In the genomic region with DNA sequence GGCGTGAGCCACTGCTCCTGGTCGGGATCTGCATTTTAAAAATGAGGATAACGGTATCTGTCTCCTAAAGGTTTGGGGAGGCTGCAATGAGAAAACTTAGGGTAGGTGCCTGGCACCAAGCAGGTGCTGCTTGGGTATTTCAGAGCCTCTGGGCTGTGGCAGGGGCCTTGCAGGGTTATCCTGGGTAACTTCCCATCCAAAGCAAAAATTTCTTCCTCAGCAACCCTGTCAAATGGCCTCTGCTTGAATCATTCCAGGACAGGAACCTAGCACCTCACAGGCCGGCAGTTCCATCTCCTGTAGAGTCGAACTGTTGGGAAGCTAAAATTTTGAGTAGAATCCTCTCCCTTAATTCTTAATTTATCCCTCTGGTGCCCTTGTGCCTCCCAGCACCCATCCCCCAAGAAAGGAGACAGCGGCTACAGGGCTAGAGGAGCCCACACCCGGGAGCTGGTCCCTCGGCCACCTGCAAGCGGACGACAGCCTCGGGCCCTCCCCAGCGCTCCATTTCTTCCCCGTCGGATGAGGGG, we compare ENCODE assay signal across 8 cellular contexts. TPM values are rescaled to one million over a fixed set of nuclear protein-coding genes. Genes with fewer than 3 reads are reported as not detected.
DNase-seq lines count a peak whose midpoint lies in the region; ATAC-seq and TF ChIP-seq lines count a peak whose summit lies in the region.

No MANE protein-coding gene starts in this region.

- H3K9me3 Mint-ChIP-seq in neural progenitor cell = peaks cover 6% of the 10 kb centered on the region

- H3K4me3 Mint-ChIP-seq in neural progenitor cell = peak overlapping the region; percentile 71

- H3K4me1 ChIP-seq in BE2C (no peaks in the 10 kb centered on the region), neural progenitor cell (peaks cover 12% of the 10 kb centered on the region)

- H3K9ac ChIP-seq in neural progenitor cell = no peak overlapping the region

- H3K36me3 Mint-ChIP-seq in neural progenitor cell = no peaks in the 10 kb centered on the region

- TF ChIP-seq CTCF in BE2C (IDR thresholded peaks at IDR 0.05; ENCODE audit: low read depth, low read length) = no peak
- TF ChIP-seq CTCF in HFF-Myc (IDR thresholded peaks at IDR 0.05; ENCODE audit: low read depth, low read length, missing control alignments) = no peak
- no peak for TF ChIP-seq CTCF in coronary artery (IDR thresholded peaks at IDR 0.05)
- no peak for TF ChIP-seq CTCF in neural progenitor cell (IDR thresholded peaks at IDR 0.05)

- H3K27me3 ChIP-seq in BE2C (no peaks in the 10 kb centered on the region), neural progenitor cell (peaks cover 69% of the 10 kb centered on the region)

- H3K27ac Mint-ChIP-seq in neural progenitor cell = no peak overlapping the region

- no peak for ATAC-seq in GM21381 (IDR thresholded peaks at IDR 0.05; ENCODE audit: unreplicated experiment)

- H3K9me3 ChIP-seq in BE2C (no peaks in the 10 kb centered on the region), neural progenitor cell (ENCODE audit: low read depth) (no peaks in the 10 kb centered on the region)

- H4K20me1 ChIP-seq in neural progenitor cell (ENCODE audit: low read depth) = no peaks in the 10 kb centered on the region

- H3K4me3 ChIP-seq in BE2C (ENCODE audit: low read depth, low read length) (peak overlapping the region; percentile 90), HFF-Myc (replicated peaks; ENCODE audit: low read depth, low read length) (peak overlapping the region; percentile 60), coronary artery (peak overlapping the region; percentile 74), neural progenitor cell (peak overlapping the region; percentile 58)

- H3K36me3 ChIP-seq in BE2C (no peaks in the 10 kb centered on the region), neural progenitor cell (no peaks in the 10 kb centered on the region)

- H3K27ac ChIP-seq in coronary artery (no peak overlapping the region), neural progenitor cell (no peak overlapping the region)

- peaks cover 21% of the 10 kb centered on the region for H3K4me1 Mint-ChIP-seq in neural progenitor cell

- peaks cover 44% of the 10 kb centered on the region for H3K27me3 Mint-ChIP-seq in neural progenitor cell (ENCODE audit: insufficient read depth, low read depth)

- peaks cover 23% of the 10 kb centered on the region for H3F3A ChIP-seq in neural progenitor cell (ENCODE audit: low read depth)

- peak overlapping the region; percentile 91 for H2AFZ ChIP-seq in neural progenitor cell (replicated peaks)

- H3K79me2 ChIP-seq in neural progenitor cell (ENCODE audit: low read depth) = no peaks in the 10 kb centered on the region

- no peak for DNase-seq in BE2C
- DNase-seq in HFF-Myc (ENCODE audit: extremely low read depth, low read depth) = no peak
- no peak for DNase-seq in coronary artery (ENCODE audit: low spot score)
- no peak for DNase-seq in neural progenitor cell (ENCODE audit: low spot score)
- no peak for DNase-seq in SW480 (ENCODE audit: low spot score)
- no peak for DNase-seq in OCI-M1 (lab: John Stamatoyannopoulos, UW)
- DNase-seq in stimulated activated naive CD4-positive, alpha-beta T cell treated with Interleukin-2 at 50 U/mL for 16 hours (lab: John Stamatoyannopoulos, UW) = no peak

- H3K4me2 ChIP-seq in neural progenitor cell = peak overlapping the region; percentile 92

RNA-seq across cellular contexts. Expression of a gene that starts 0.9 kb away (rescaled TPM):
- 72.7 TPM for polyA plus RNA-seq in BE2C (2012; ENCODE audit: insufficient read depth, insufficient read length, low read depth)
- total RNA-seq in neural progenitor cell (ENCODE audit: low replicate concordance) = 2.1 and 3.0 TPM in 2 replicates

RNA-seq across cellular contexts. Expression of a gene that starts 5.6 kb away (rescaled TPM):
- polyA plus RNA-seq in BE2C (2012; ENCODE audit: insufficient read depth, insufficient read length, low read depth) = 3.4 TPM
- total RNA-seq in neural progenitor cell (ENCODE audit: low replicate concordance) = 0.65 and 1.1 TPM in 2 replicates

RNA-seq across cellular contexts. Expression of a gene that starts 16.4 kb away (rescaled TPM):
- polyA plus RNA-seq in BE2C (2012; ENCODE audit: insufficient read depth, insufficient read length, low read depth) = 119 TPM
- total RNA-seq in neural progenitor cell (ENCODE audit: low replicate concordance) = 25.1 and 39.8 TPM in 2 replicates

RNA-seq across cellular contexts. Expression of a gene that starts 21.1 kb away (rescaled TPM):
- not detected for polyA plus RNA-seq in BE2C (2012; ENCODE audit: insufficient read depth, insufficient read length, low read depth)
- not detected in 2 replicates for total RNA-seq in neural progenitor cell (ENCODE audit: low replicate concordance)

RNA-seq across cellular contexts. Expression of a gene that starts 30.7 kb away (rescaled TPM):
- not detected for polyA plus RNA-seq in BE2C (2012; ENCODE audit: insufficient read depth, insufficient read length, low read depth)
- total RNA-seq in neural progenitor cell (ENCODE audit: low replicate concordance) = 0.03 TPM in 1 of 2 replicates, not detected in the other
